ENCODE assay signal across 2 cellular contexts in the genomic region with DNA sequence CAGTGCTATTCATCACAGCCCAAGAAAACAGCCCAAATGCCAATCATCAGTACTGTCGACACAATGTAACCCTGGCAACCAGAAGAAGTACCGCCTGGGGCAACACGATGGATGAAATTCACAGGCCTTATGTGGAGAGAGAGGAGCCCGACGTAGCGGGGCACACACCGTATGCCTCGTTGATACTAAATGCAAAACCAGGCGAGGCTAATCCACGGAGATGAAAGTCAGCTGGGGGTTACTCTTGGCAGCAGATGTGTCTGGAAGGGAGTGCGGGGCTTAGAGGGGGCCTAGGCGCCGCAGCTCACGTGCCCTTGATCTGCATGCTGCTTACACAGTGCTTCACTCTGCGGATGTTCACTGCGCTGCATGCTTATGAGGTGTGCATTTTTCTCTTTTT.
TF ChIP-seq lines count a peak whose summit lies in the region.

No MANE protein-coding gene starts in this region.

TF ChIP-seq in IMR-90, 13 proteins besides CTCF, POLR2A, EP300 and RAD21:
- TF ChIP-seq MXI1 (IDR thresholded peaks at IDR 0.05; ENCODE audit: borderline replicate concordance, low read depth, low read length) (no peak), RFX5 (IDR thresholded peaks at IDR 0.05; ENCODE audit: low read depth, low read length) (no peak), SMC3 (IDR thresholded peaks at IDR 0.05; ENCODE audit: low read depth, low read length) (no peak), CEBPB (IDR thresholded peaks at IDR 0.05; ENCODE audit: low read depth, low read length) (no peak), FOS (IDR thresholded peaks at IDR 0.05; ENCODE audit: low read depth, low read length) (no peak), RCOR1 (IDR thresholded peaks at IDR 0.05; ENCODE audit: insufficient replicate concordance, low read length) (no peak), MAZ (IDR thresholded peaks at IDR 0.05; ENCODE audit: borderline replicate concordance, low read depth, low read length) (no peak), MAFK (IDR thresholded peaks at IDR 0.05; ENCODE audit: low read depth, low read length) (no peak)
- TF ChIP-seq, protein P1, sequence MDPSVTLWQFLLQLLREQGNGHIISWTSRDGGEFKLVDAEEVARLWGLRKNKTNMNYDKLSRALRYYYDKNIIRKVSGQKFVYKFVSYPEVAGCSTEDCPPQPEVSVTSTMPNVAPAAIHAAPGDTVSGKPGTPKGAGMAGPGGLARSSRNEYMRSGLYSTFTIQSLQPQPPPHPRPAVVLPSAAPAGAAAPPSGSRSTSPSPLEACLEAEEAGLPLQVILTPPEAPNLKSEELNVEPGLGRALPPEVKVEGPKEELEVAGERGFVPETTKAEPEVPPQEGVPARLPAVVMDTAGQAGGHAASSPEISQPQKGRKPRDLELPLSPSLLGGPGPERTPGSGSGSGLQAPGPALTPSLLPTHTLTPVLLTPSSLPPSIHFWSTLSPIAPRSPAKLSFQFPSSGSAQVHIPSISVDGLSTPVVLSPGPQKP (IDR thresholded peaks at IDR 0.05; ENCODE audit: borderline replicate concordance, low read depth, low read length): no peak
- TF ChIP-seq, protein P2, sequence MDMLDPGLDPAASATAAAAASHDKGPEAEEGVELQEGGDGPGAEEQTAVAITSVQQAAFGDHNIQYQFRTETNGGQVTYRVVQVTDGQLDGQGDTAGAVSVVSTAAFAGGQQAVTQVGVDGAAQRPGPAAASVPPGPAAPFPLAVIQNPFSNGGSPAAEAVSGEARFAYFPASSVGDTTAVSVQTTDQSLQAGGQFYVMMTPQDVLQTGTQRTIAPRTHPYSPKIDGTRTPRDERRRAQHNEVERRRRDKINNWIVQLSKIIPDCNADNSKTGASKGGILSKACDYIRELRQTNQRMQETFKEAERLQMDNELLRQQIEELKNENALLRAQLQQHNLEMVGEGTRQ (IDR thresholded peaks at IDR 0.05; ENCODE audit: low read depth, low read length): no peak

TF ChIP-seq in neural cell, 6 proteins besides CTCF, POLR2A, EP300 and RAD21 (continued from another document):
- TF ChIP-seq POLR2AphosphoS5 (IDR thresholded peaks at IDR 0.05): no peak
TF ChIP-seq in neural cell: peak in this region for 1.
